Comparison of ENCODE assay signal across 34 cellular contexts in the genomic region with DNA sequence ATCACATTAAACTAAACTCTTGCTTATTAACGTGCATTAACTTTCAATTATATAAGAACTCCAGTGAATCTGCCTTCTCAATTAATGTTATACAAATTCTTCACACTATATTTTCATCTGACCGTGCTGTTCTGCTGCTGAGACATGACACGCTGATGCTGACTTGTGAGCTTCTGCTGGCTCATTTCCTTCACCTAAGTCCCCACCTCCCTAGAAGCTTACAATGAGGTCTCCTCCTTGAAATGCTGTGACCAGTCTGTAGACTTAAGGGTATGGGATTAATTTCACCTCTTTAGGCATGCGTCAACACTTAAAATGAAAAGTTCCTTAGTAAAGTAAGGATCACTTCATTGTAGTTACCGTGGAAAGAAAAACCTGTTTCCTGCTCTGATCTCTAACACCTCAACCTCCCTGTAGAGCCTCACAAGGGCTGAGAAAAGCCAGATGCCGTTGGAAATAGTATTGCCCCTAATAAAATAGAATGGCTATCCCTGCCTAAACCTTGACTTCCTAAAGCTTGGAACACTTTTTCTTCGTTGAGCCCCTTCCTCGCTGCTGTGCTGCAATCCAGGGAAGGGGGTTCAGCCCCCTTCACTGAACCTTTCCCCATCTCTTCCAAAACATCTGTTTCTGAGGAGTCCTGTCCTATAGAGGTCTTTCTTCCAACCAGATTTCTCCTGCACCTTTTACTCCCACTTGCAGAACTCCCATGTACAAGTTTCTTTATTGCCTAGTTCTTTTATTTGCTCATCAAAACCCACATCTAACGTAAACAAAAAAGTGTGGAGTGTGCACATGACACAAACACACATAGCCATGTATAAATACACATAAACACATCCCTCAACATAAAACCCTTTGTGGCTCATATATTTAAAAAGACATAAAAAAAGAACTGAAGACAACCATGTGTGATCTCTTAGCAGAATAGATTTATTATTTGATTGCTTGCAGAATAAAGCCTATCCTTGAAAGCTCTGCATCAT. TPM values are rescaled to one million over a fixed set of nuclear protein-coding genes. Genes with fewer than 3 reads are reported as not detected.
"Had no signal": no experiment of that assay in that cellular context is flagged by ENCODE, and none has a peak within 500 bp of the region (broad histone marks: within the 10 kb centered on the region; RNA-seq: fewer than 3 reads in every experiment).

No MANE protein-coding gene starts in this region.

- H3K4me3 ChIP-seq: coronary artery, gastroesophageal sphincter, heart left ventricle, left lung, neural progenitor cell, prostate gland, right atrium auricular region, smooth muscle cell, suprapubic skin, transverse colon, vagina had no signal

- H3K9me3 ChIP-seq: gastroesophageal sphincter, heart left ventricle, left lung, prostate gland, right atrium auricular region, suprapubic skin, transverse colon, vagina had no signal

- H3K27me3 ChIP-seq: foreskin keratinocyte, gastroesophageal sphincter, heart left ventricle, left lung, neural progenitor cell, right atrium auricular region, suprapubic skin, transverse colon, vagina had no signal

- DNase-seq: dermis blood vessel endothelial cell; effector memory CD4-positive, alpha-beta T cell; foreskin keratinocyte; heart left ventricle; hippocampal formation; left cardiac atrium; left lung; mesenchymal stem cell; naive thymus-derived CD4-positive, alpha-beta T cell; stimulated activated CD4-positive, alpha-beta T cell treated with anti-CD3 and anti-CD28 coated beads, Interleukin-12 subunit alpha, Interleukin-12 subunit beta, amount 100 ng/mL, for 4 hours; stimulated activated CD4-positive, alpha-beta T cell treated with anti-CD3 and anti-CD28 coated beads, Interleukin-1b, Interleukin-23, amount 100 ng/mL, for 48 hours; stimulated activated CD4-positive, alpha-beta T cell treated with anti-CD3 and anti-CD28 coated beads, Interleukin-4, amount 100 ng/mL, for 1 hour; stimulated activated CD8-positive, alpha-beta memory T cell treated with anti-CD3 and anti-CD28 coated beads, Interleukin-4, amount 100 ng/mL, for 48 hours; stimulated activated naive CD4-positive, alpha-beta T cell; stimulated activated naive CD8-positive, alpha-beta T cell treated with anti-CD3 and anti-CD28 coated beads, Interleukin-15, amount 100 ng/mL, for 72 hours; transverse colon had no signal

- H2AFZ ChIP-seq: neural progenitor cell, parathyroid adenoma had no signal

- H3K9ac ChIP-seq: neural progenitor cell, parathyroid adenoma had no signal

- FAIRE-seq: islet of Langerhans had no signal

- H3K4me1 ChIP-seq: foreskin keratinocyte, gastroesophageal sphincter, heart left ventricle, left lung, neural progenitor cell, parathyroid adenoma, prostate gland, right atrium auricular region, suprapubic skin, transverse colon, vagina had no signal

- H3K79me2 ChIP-seq: parathyroid adenoma had no signal

- H3K36me3 ChIP-seq: gastroesophageal sphincter, heart left ventricle, left lung, neural progenitor cell, prostate gland, right atrium auricular region, suprapubic skin, transverse colon, vagina had no signal

- H3K4me2 ChIP-seq: neural progenitor cell, smooth muscle cell had no signal

- H3K27ac ChIP-seq: coronary artery, foreskin keratinocyte, gastroesophageal sphincter, heart left ventricle, left lung, neural progenitor cell, parathyroid adenoma, prostate gland, right atrium auricular region, suprapubic skin, transverse colon, vagina had no signal

RNA-seq across cellular contexts. Expression of gene HBG2, which starts 2.0 kb away (rescaled TPM):
- total RNA-seq: dermis blood vessel endothelial cell; foreskin keratinocyte; gastroesophageal sphincter; kidney epithelial cell; left cardiac atrium; left lung; lower leg skin; lung microvascular endothelial cell; naive thymus-derived CD4-positive, alpha-beta T cell; osteoblast; prostate gland; smooth muscle cell; suprapubic skin; transverse colon; ureter; vagina had no signal
- polyA plus RNA-seq: esophagus; foreskin keratinocyte; heart left ventricle; naive thymus-derived CD4-positive, alpha-beta T cell; smooth muscle cell had no signal

RNA-seq across cellular contexts. Expression of gene HBG1, which starts 2.9 kb away (rescaled TPM):
- total RNA-seq: dermis blood vessel endothelial cell; foreskin keratinocyte; gastroesophageal sphincter; heart left ventricle; kidney epithelial cell; left cardiac atrium; left lung; lower leg skin; lung microvascular endothelial cell; mesothelial cell of epicardium; naive thymus-derived CD4-positive, alpha-beta T cell; osteoblast; prostate gland; right atrium auricular region; smooth muscle cell; suprapubic skin; transverse colon; ureter; vagina had no signal
- polyA plus RNA-seq: esophagus; foreskin keratinocyte; heart left ventricle; naive thymus-derived CD4-positive, alpha-beta T cell; smooth muscle cell had no signal

RNA-seq across cellular contexts. Expression of gene HBE1, which starts 17.2 kb away (rescaled TPM):
- total RNA-seq: dermis blood vessel endothelial cell; foreskin keratinocyte; heart left ventricle; kidney epithelial cell; left cardiac atrium; left lung; lower leg skin; lung microvascular endothelial cell; naive thymus-derived CD4-positive, alpha-beta T cell; osteoblast; prostate gland; right atrium auricular region; sciatic nerve; smooth muscle cell; transverse colon; ureter; vagina had no signal
- polyA plus RNA-seq: esophagus; foreskin keratinocyte; heart left ventricle; naive thymus-derived CD4-positive, alpha-beta T cell; smooth muscle cell had no signal

RNA-seq across cellular contexts. Expression of gene HBD, which starts 18.3 kb away (rescaled TPM):
- total RNA-seq: dermis blood vessel endothelial cell; foreskin keratinocyte; gastroesophageal sphincter; kidney epithelial cell; left cardiac atrium; lower leg skin; lung microvascular endothelial cell; naive thymus-derived CD4-positive, alpha-beta T cell; osteoblast; prostate gland; smooth muscle cell; suprapubic skin; transverse colon; vagina had no signal
- polyA plus RNA-seq: esophagus; foreskin keratinocyte; heart left ventricle; naive thymus-derived CD4-positive, alpha-beta T cell; smooth muscle cell had no signal

RNA-seq across cellular contexts. Expression of gene HBB, which starts 25.7 kb away (rescaled TPM):
- total RNA-seq: dermis blood vessel endothelial cell, foreskin keratinocyte, kidney epithelial cell, lung microvascular endothelial cell, mesothelial cell of epicardium, osteoblast, smooth muscle cell had no signal
- polyA plus RNA-seq: foreskin keratinocyte, smooth muscle cell had no signal
